In the genomic region with DNA sequence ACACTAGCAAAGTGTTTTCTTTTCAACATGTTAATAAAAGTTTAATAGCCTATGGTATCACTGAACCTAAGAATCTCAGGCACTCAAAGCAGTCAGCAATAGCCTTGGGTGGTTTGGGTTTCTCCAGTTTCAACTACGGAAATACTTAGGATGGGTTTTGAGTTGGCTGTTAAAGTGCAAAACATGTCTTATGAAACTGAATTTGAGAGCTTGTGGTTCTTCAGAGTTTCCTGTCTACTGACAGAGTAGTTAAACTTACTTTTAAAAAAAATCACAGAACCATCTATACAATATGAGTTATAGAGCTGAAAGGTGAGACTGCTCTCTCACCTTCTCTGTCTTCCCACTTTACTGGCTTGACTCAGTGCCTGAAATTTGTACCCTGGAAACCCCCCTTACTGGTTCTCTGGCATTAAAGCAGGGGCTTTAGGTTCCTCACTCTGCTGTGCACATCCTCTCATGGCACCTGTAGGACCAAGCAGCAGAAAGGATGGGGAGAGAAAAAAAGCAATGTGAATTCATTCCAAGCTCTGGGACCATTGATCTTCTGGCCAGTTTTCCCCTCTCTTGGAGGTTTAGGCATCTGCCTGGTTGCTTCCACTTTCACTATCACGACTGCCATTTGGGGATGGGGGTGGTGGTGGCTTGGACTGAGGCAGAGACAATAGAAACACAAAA, we compare ENCODE assay signal across 8 cellular contexts. TPM values are rescaled to one million over a fixed set of nuclear protein-coding genes. Genes with fewer than 3 reads are reported as not detected.
DNase-seq lines count a peak whose midpoint lies in the region; ATAC-seq, FAIRE-seq and TF ChIP-seq lines count a peak whose summit lies in the region.

No MANE protein-coding gene starts in this region.

- H3K9me3 Mint-ChIP-seq in activated CD4-positive, alpha-beta T cell treated with anti-CD3 and anti-CD28 coated beads, Interleukin-2, amount 10 ng/mL, durations not matched to agents 7 days and 5 days: peaks cover 32% of the 10 kb centered on the region

- H3K36me3 ChIP-seq in psoas muscle (ENCODE audit: insufficient read depth in 1 of 2, low read depth in 1 of 2): no peaks in the 10 kb centered on the region

- CTCF ChIA-PET in activated CD4-positive, alpha-beta T cell treated with anti-CD3 and anti-CD28 coated beads, Interleukin-2, amount 10 ng/mL, durations not matched to agents 7 days and 5 days (lab: Charles Lee): interaction anchor here (0.9 to 2.0 kb wide), 3 partner anchors 11 to 12 kb away, joined by 3 to 5 read pairs (median 3); no protein-coding TSS in a partner anchor

- TF ChIP-seq CTCF in AG10803 (conservative IDR thresholded peaks at IDR 0.05; ENCODE audit: low read length) (no peak), psoas muscle (IDR thresholded peaks at IDR 0.05) (no peak)

- peaks cover 33% of the 10 kb centered on the region for H3K36me3 Mint-ChIP-seq in activated CD4-positive, alpha-beta T cell treated with anti-CD3 and anti-CD28 coated beads, Interleukin-2, amount 10 ng/mL, durations not matched to agents 7 days and 5 days (ENCODE audit: low read depth)

- peak overlapping the region; percentile 68 for H3K4me3 Mint-ChIP-seq in activated CD4-positive, alpha-beta T cell treated with anti-CD3 and anti-CD28 coated beads, Interleukin-2, amount 10 ng/mL, durations not matched to agents 7 days and 5 days

- intact Hi-C loops in psoas muscle (cut with DNase I): no loop called here

- peaks cover 24% of the 10 kb centered on the region for H3K4me1 ChIP-seq in psoas muscle

- 11 to 16% (median 12%) methylated on average over 2 of the region's 2 CpGs for WGBS in psoas muscle, 3 donors

- no peak for FAIRE-seq in frontal cortex (lab: Jason Lieb, UNC)

- peak; percentile 53 for DNase-seq in AG10803 (ENCODE audit: low read depth)
- DNase-seq in activated CD4-positive, alpha-beta T cell treated with anti-CD3 and anti-CD28 coated beads, Interleukin-2, amount 10 ng/mL, durations not matched to agents 7 days and 5 days: peak; percentile 49
- DNase-seq in psoas muscle: no peak
- no peak for DNase-seq in SW 1271 (lab: John Stamatoyannopoulos, UW)
- no peak for DNase-seq in frontal cortex (ENCODE audit: low spot score in 2 of 2)
- no peak for DNase-seq in NCI-H187 treated with DMSO at 0.1 percent for 48 hours (lab: John Stamatoyannopoulos, UW)

- H3K4me3 ChIP-seq in AG10803 (ENCODE audit: low read length) (no peak overlapping the region), psoas muscle (no peak overlapping the region)

- peak overlapping the region; percentile 98 for H3K27ac Mint-ChIP-seq in activated CD4-positive, alpha-beta T cell treated with anti-CD3 and anti-CD28 coated beads, Interleukin-2, amount 10 ng/mL, durations not matched to agents 7 days and 5 days

- POLR2A ChIA-PET in activated CD4-positive, alpha-beta T cell treated with anti-CD3 and anti-CD28 coated beads, Interleukin-2, amount 10 ng/mL, durations not matched to agents 7 days and 5 days (lab: Charles Lee): interaction anchor here (0.7 kb wide), 1 partner anchor 75 kb away, joined by 3 read pairs; no protein-coding TSS in a partner anchor

- H3K4me1 Mint-ChIP-seq in activated CD4-positive, alpha-beta T cell treated with anti-CD3 and anti-CD28 coated beads, Interleukin-2, amount 10 ng/mL, durations not matched to agents 7 days and 5 days: peaks cover 34% of the 10 kb centered on the region

- H3K27me3 ChIP-seq in psoas muscle (ENCODE audit: insufficient read depth in 3 of 3, low read length in 2 of 3): no peaks in the 10 kb centered on the region

- peak overlapping the region; percentile 2 for H3K27ac ChIP-seq in psoas muscle

- no peaks in the 10 kb centered on the region for H3K27me3 Mint-ChIP-seq in activated CD4-positive, alpha-beta T cell treated with anti-CD3 and anti-CD28 coated beads, Interleukin-2, amount 10 ng/mL, durations not matched to agents 7 days and 5 days

- H3K9me3 ChIP-seq in psoas muscle: no peaks in the 10 kb centered on the region

- ATAC-seq in GM18873 (IDR thresholded peaks at IDR 0.05; ENCODE audit: low FRiP score, unreplicated experiment): peak; percentile 94
- ATAC-seq in HG03066 (IDR thresholded peaks at IDR 0.05; ENCODE audit: low read depth, unreplicated experiment): peak; percentile 96
- ATAC-seq in psoas muscle: peak; percentile 75 to 88 (median 79)

RNA-seq across cellular contexts. Expression of gene CCDC141, which starts 18.1 kb away (rescaled TPM):
- 10 to 100 TPM; 10.8 to 14.6 TPM for total RNA-seq in activated CD4-positive, alpha-beta T cell treated with anti-CD3 and anti-CD28 coated beads, Interleukin-2, amount 10 ng/mL, durations not matched to agents 7 days and 5 days
- total RNA-seq in psoas muscle (10 to 100 TPM in 2 of 4 donors, 1 to 10 TPM in 2; 5.9 to 14.9 (median 10.5) TPM), frontal cortex (1.2 TPM)
- 1 to 10 TPM in 2 of 3 donors, under 1 TPM in 1; 0.82 to 2.8 (median 2.4) TPM for polyA plus RNA-seq in psoas muscle

Comparison
In these comparisons a context has a peak if more than half of its experiments do, and no peak if none do; other contexts are left out.
1. DNase-seq: peak in AG10803 (single experiment) and activated CD4-positive, alpha-beta T cell treated with anti-CD3 and anti-CD28 coated beads, Interleukin-2, amount 10 ng/mL, durations not matched to agents 7 days and 5 days (single experiment); none in psoas muscle (0 of 2), SW 1271 (0 of 2), frontal cortex (0 of 2) and NCI-H187 treated with DMSO at 0.1 percent for 48 hours (single experiment).
2. Peak in every context shown above with its lines, with median percentiles within 50 percentile points of each other: ATAC-seq.